ENCODE assay signal across 10 cellular contexts in genomic region chr22:29478326-29479276, GRCh38. TPM values are rescaled to one million over a fixed set of nuclear protein-coding genes. Genes with fewer than 3 reads are reported as not detected.
DNase-seq lines count a peak whose midpoint lies in the region; ATAC-seq, FAIRE-seq and TF ChIP-seq lines count a peak whose summit lies in the region.
"Had no signal": no experiment of that assay in that cellular context is flagged by ENCODE, and none has a peak within 500 bp of the region (broad histone marks: within the 10 kb centered on the region; RNA-seq: fewer than 3 reads in every experiment).

No MANE protein-coding gene starts in this region.

- no peaks in the 10 kb centered on the region for H3K9me3 ChIP-seq in iPS-18a (ENCODE audit: control insufficient read depth, low read depth, low read length)

- DNase-seq in 8988T (peak; percentile 55), H54 (ENCODE audit: insufficient read length, low spot score) (peak; percentile 49), GM13976 (ENCODE audit: low spot score) (no peak), KG1 (lab: John Stamatoyannopoulos, UW) (no peak), Ammon's horn (ENCODE audit: low spot score) (no peak)
- peak; percentile 84 for DNase-seq in activated CD4-positive, alpha-beta T cell treated with anti-CD3 and anti-CD28 coated beads, Interleukin-2, amount 10 ng/mL, durations not matched to agents 24 days and 14 days
- DNase-seq: naive B cell had no signal

- H3K27ac Mint-ChIP-seq in activated CD4-positive, alpha-beta T cell treated with anti-CD3 and anti-CD28 coated beads, Interleukin-2, amount 10 ng/mL, durations not matched to agents 24 days and 14 days: no peak overlapping the region
- H3K27ac Mint-ChIP-seq: stimulated activated naive CD8-positive, alpha-beta T cell treated with anti-CD3 and anti-CD28 coated beads, Interleukin-15, Interleukin-2, amounts not matched to agents 100 ng/mL and 50 ng/mL, for 24 hours had no signal

- no peak for TF ChIP-seq CTCF in GM13976 (IDR thresholded peaks at IDR 0.05; ENCODE audit: borderline replicate concordance, control extremely low read depth, extremely low read depth, insufficient read depth, missing control alignments)

- peaks cover 6% of the 10 kb centered on the region for H3K9me3 Mint-ChIP-seq in activated CD4-positive, alpha-beta T cell treated with anti-CD3 and anti-CD28 coated beads, Interleukin-2, amount 10 ng/mL, durations not matched to agents 24 days and 14 days
- H3K9me3 Mint-ChIP-seq: stimulated activated naive CD8-positive, alpha-beta T cell treated with anti-CD3 and anti-CD28 coated beads, Interleukin-15, Interleukin-2, amounts not matched to agents 100 ng/mL and 50 ng/mL, for 24 hours had no signal

- H3K9ac ChIP-seq in iPS-18a (ENCODE audit: low read length): no peak overlapping the region

- FAIRE-seq in H54 (lab: Jason Lieb, UNC): no peak

- H3K36me3 Mint-ChIP-seq in activated CD4-positive, alpha-beta T cell treated with anti-CD3 and anti-CD28 coated beads, Interleukin-2, amount 10 ng/mL, durations not matched to agents 24 days and 14 days (ENCODE audit: low read depth): peaks cover 4% of the 10 kb centered on the region

- peaks cover 78% of the 10 kb centered on the region for H3K27me3 ChIP-seq in iPS-18a (ENCODE audit: control insufficient read depth, insufficient read depth, low read length)

- no peaks in the 10 kb centered on the region for H3K36me3 ChIP-seq in iPS-18a (ENCODE audit: control insufficient read depth, low read depth, low read length)

- H3K4me3 ChIP-seq in iPS-18a (ENCODE audit: low read length): peak overlapping the region; percentile 43

- in situ Hi-C loops in GM13976 (cut with MboI; ENCODE audit: low sequenced_read_pairs, unreplicated experiment): loop anchor here (10.0 kb wide), 1 partner anchor 84 kb away; no protein-coding TSS in a partner anchor

- H3K4me3 Mint-ChIP-seq in activated CD4-positive, alpha-beta T cell treated with anti-CD3 and anti-CD28 coated beads, Interleukin-2, amount 10 ng/mL, durations not matched to agents 24 days and 14 days: no peak overlapping the region

- intact Hi-C loops in activated CD4-positive, alpha-beta T cell treated with anti-CD3 and anti-CD28 coated beads, Interleukin-2, amount 10 ng/mL, durations not matched to agents 24 days and 14 days (cut with micrococcal nuclease): loop anchor here (10.0 kb wide), 1 partner anchor 84 kb away; no protein-coding TSS in a partner anchor

- ATAC-seq in HG02610 (IDR thresholded peaks at IDR 0.05; ENCODE audit: unreplicated experiment): no peak

- H3K27me3 Mint-ChIP-seq in activated CD4-positive, alpha-beta T cell treated with anti-CD3 and anti-CD28 coated beads, Interleukin-2, amount 10 ng/mL, durations not matched to agents 24 days and 14 days: peaks cover 42% of the 10 kb centered on the region

- H3K27ac ChIP-seq in iPS-18a (ENCODE audit: low read length): no peak overlapping the region

- peaks cover 21% of the 10 kb centered on the region for H3K4me1 ChIP-seq in iPS-18a (ENCODE audit: control insufficient read depth, low read depth, low read length)

- peaks cover 12% of the 10 kb centered on the region for H3K4me1 Mint-ChIP-seq in activated CD4-positive, alpha-beta T cell treated with anti-CD3 and anti-CD28 coated beads, Interleukin-2, amount 10 ng/mL, durations not matched to agents 24 days and 14 days

- TF ChIP-seq POLR2A in H54 (IDR thresholded peaks at IDR 0.05; ENCODE audit: low read depth, low read length): no peak

RNA-seq across cellular contexts. Expression of gene NEFH, which starts 1.4 kb away (rescaled TPM):
- total RNA-seq in activated CD4-positive, alpha-beta T cell treated with anti-CD3 and anti-CD28 coated beads, Interleukin-2, amount 10 ng/mL, durations not matched to agents 24 days and 14 days: 7.9 TPM in 2 replicates

RNA-seq across cellular contexts. Expression of gene RFPL1, which starts 40.2 kb away (rescaled TPM):
- not detected in 2 replicates for total RNA-seq in activated CD4-positive, alpha-beta T cell treated with anti-CD3 and anti-CD28 coated beads, Interleukin-2, amount 10 ng/mL, durations not matched to agents 24 days and 14 days

Comparison
In these comparisons a context has a peak if more than half of its experiments do, and no peak if none do; other contexts are left out.
1. DNase-seq: peak in 8988T (single experiment), H54 (single experiment) and activated CD4-positive, alpha-beta T cell treated with anti-CD3 and anti-CD28 coated beads, Interleukin-2, amount 10 ng/mL, durations not matched to agents 24 days and 14 days (single experiment); none in GM13976 (single experiment), KG1 (single experiment) and Ammon's horn (single experiment).